12 cellular contexts compared by ENCODE assay signal in the genomic region with DNA sequence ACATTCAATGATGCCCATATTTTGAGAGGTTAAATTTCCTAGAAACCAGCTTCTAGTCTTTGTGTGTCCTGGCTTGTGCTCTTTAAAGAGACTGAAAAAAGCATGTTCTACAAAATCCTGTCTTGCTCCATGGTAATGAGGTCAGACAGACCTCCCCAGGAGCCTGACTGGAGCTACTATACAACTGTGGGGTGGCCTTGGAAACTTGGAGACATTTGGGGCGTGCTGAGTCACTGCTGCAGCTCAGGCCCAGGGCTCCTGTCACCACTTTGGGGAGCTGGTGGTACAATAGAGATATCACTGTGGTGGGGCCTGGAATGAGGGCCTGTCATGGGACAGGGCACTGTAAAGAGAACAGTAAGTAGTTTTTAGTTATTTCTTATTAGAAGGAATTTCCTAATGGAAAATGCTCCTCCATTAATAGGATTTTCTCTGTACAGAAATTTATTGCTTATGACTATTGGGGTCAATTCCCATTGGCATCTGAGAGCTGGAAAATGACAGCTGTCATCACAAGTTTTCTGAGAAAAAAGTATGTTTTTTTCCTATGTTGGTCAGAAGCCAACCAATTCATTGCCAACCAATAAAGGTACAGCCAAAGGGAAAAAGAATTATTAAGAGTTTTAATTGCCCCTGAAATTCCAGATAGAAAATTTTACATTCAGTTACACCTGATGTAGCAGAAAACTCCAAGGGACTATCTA.
DNase-seq lines count a peak whose midpoint lies in the region; ATAC-seq, FAIRE-seq and TF ChIP-seq lines count a peak whose summit lies in the region.
"Had no signal": no experiment of that assay in that cellular context is flagged by ENCODE, and none has a peak within 500 bp of the region (broad histone marks: within the 10 kb centered on the region; RNA-seq: fewer than 3 reads in every experiment).

No MANE protein-coding gene starts in this region.

- H3K79me2 ChIP-seq in HepG2 (ENCODE audit: insufficient read depth, low read length) (no peaks in the 10 kb centered on the region), H1 (ENCODE audit: control insufficient read depth in 1 of 2, insufficient read depth in 2 of 2, low read length in 2 of 2) (no peaks in the 10 kb centered on the region)

- H2BK120ac ChIP-seq in H1 (replicated peaks; ENCODE audit: low read depth, low read length): no peak overlapping the region
- H2BK120ac ChIP-seq in mesenchymal stem cell (ENCODE audit: low read depth, low read length): peak overlapping the region; percentile 94

- BruUV-seq in HepG2 (replicated peaks; lab: Mats Ljungman, UMichigan): no TSS peak

- TF ChIP-seq POLR2A in HepG2 (IDR thresholded peaks at IDR 0.05; ENCODE audit: insufficient read depth in 1 of 2, low read depth in 2 of 2, low read length in 2 of 2) (no peak), right lobe of liver (IDR thresholded peaks at IDR 0.05) (no peak), H1 (IDR thresholded peaks at IDR 0.05; ENCODE audit: control extremely low read depth in 1 of 2, low read depth in 2 of 2, low read length in 2 of 2) (no peak)

- TF ChIP-seq CTCF in HepG2 (CRISPR knock-in tag; IDR thresholded peaks at IDR 0.05) (no peak), right lobe of liver (IDR thresholded peaks at IDR 0.05) (no peak), H1 (IDR thresholded peaks at IDR 0.05; ENCODE audit: control extremely low read depth in 1 of 3, insufficient read depth in 1 of 3, low read depth in 1 of 3, low read length in 3 of 3) (no peak)

- H4K91ac ChIP-seq in H1 (replicated peaks; ENCODE audit: insufficient read length, low read length) (peak overlapping the region; percentile 77), mesenchymal stem cell (ENCODE audit: low read length) (peak overlapping the region; percentile 74)

- H3K4ac ChIP-seq in H1 (replicated peaks; ENCODE audit: insufficient read length, low read depth, low read length): no peak overlapping the region
- H3K4ac ChIP-seq in mesenchymal stem cell (ENCODE audit: low read depth in 1 of 2, low read length in 2 of 2): peak overlapping the region; percentile 55 to 89

- H3K79me1 ChIP-seq in H1 (ENCODE audit: low read depth, low read length) (no peaks in the 10 kb centered on the region), mesenchymal stem cell (replicated peaks; ENCODE audit: low read length, poor library complexity, severe bottlenecking) (peaks cover 6% of the 10 kb centered on the region)

- FAIRE-seq in HepG2 (lab: Jason Lieb, UNC): no peak
- FAIRE-seq in H1 (lab: Jason Lieb, UNC): no peak
- FAIRE-seq: A204.1 had no signal

- H3K9me3 ChIP-seq in HepG2 (ENCODE audit: low read length) (no peaks in the 10 kb centered on the region), right lobe of liver (no peaks in the 10 kb centered on the region), H1 (ENCODE audit: insufficient read depth in 2 of 2, low read depth in 1 of 2, low read length in 1 of 2) (no peaks in the 10 kb centered on the region), mesenchymal stem cell (ENCODE audit: control insufficient read depth, low read length) (no peaks in the 10 kb centered on the region), aorta (ENCODE audit: control insufficient read depth, low read length) (no peaks in the 10 kb centered on the region)
- H3K9me3 ChIP-seq: transverse colon had no signal

- H2BK15ac ChIP-seq in H1 (ENCODE audit: low read length): no peak overlapping the region
- no peak overlapping the region for H2BK15ac ChIP-seq in mesenchymal stem cell (ENCODE audit: low read depth, poor library complexity, severe bottlenecking)

- TF ChIP-seq EP300 in HepG2 (IDR thresholded peaks at IDR 0.05; ENCODE audit: low read depth in 2 of 2, low read length in 2 of 2) (no peak), HepG2 (CRISPR knock-in tag; IDR thresholded peaks at IDR 0.05; ENCODE audit: borderline replicate concordance) (no peak), H1 (IDR thresholded peaks at IDR 0.05; ENCODE audit: borderline replicate concordance in 1 of 2, low read depth in 2 of 2, low read length in 2 of 2) (no peak)

- H3K27ac ChIP-seq in HepG2 (ENCODE audit: extremely low read length, insufficient read depth, low read length) (no peak overlapping the region), right lobe of liver (no peak overlapping the region), H1 (ENCODE audit: low read depth, low read length) (no peak overlapping the region), mesenchymal stem cell (ENCODE audit: low read length, poor library complexity, severe bottlenecking) (peak overlapping the region; percentile 77), aorta (ENCODE audit: low read depth in 1 of 2, low read length in 2 of 2) (no peak overlapping the region)

- H3K23me2 ChIP-seq in H1 (ENCODE audit: low read depth, low read length): no peaks in the 10 kb centered on the region

- H4K20me1 ChIP-seq in HepG2 (ENCODE audit: insufficient read depth, low read length): no peaks in the 10 kb centered on the region
- no peaks in the 10 kb centered on the region for H4K20me1 ChIP-seq in H1 (replicated peaks in 1 of 2; ENCODE audit: control insufficient read depth in 1 of 2, insufficient read depth in 2 of 2, low read length in 2 of 2)

- H2AK5ac ChIP-seq in H1 (ENCODE audit: low read depth, low read length): no peak overlapping the region
- H2AK5ac ChIP-seq in mesenchymal stem cell (ENCODE audit: low read length, severe bottlenecking): peak overlapping the region; percentile 14

- H3K18ac ChIP-seq in H1 (ENCODE audit: extremely low read depth, low read length): no peak overlapping the region
- peak overlapping the region; percentile 89 to 95 for H3K18ac ChIP-seq in mesenchymal stem cell (ENCODE audit: low read depth in 1 of 2, low read length in 2 of 2)

- ATAC-seq in HepG2: no peak
- no peak for ATAC-seq in right lobe of liver
- ATAC-seq in aorta (ENCODE audit: low FRiP score): peak; percentile 33

- TF ChIP-seq RAD21 in HepG2 (CRISPR knock-in tag; IDR thresholded peaks at IDR 0.05): no peak
- TF ChIP-seq RAD21 in H1 (IDR thresholded peaks at IDR 0.05 in 1 of 2, conservative IDR thresholded peaks at IDR 0.05 in 1 of 2; ENCODE audit: low read depth in 2 of 2, low read length in 2 of 2): no peak

- no peak overlapping the region for H3K9ac ChIP-seq in HepG2 (ENCODE audit: insufficient read depth, low read depth, low read length)
- H3K9ac ChIP-seq in H1 (replicated peaks in 1 of 4; ENCODE audit: extremely low read depth in 1 of 4, low read depth in 3 of 4, low read length in 3 of 4): no peak overlapping the region
- H3K9ac ChIP-seq in mesenchymal stem cell (ENCODE audit: low read length): peak overlapping the region; percentile 66

- POLR2A ChIA-PET in HepG2 (lab: Yijun Ruan, JAX) (interaction anchor here (1.0 to 2.8 kb wide), 4 partner anchors 20 to 210 kb away, joined by 4 to 20 read pairs (median 10); partner anchors contain the start of gene JADE1), H1 (lab: Charles Lee; ENCODE audit: partially characterized antibody) (interaction anchor here (1.1 to 1.5 kb wide), 3 partner anchors 11 to 210 kb away, joined by 3 to 4 read pairs (median 3); partner anchors contain the start of gene JADE1)

- H2BK5ac ChIP-seq in H1 (ENCODE audit: low read depth, low read length) (no peak overlapping the region; the same call in 1 of the 2 replicates), mesenchymal stem cell (ENCODE audit: low read depth, low read length, poor library complexity, severe bottlenecking) (peak overlapping the region; percentile 77)

- H3K56ac ChIP-seq in H1 (replicated peaks; ENCODE audit: insufficient read length, low read depth, low read length): no peak overlapping the region

- peaks cover 36% of the 10 kb centered on the region for H3K4me1 ChIP-seq in HepG2 (ENCODE audit: insufficient read depth, low read length)
- peaks cover 0 to 9% (median 0%) of the 10 kb centered on the region in 4 donors for H3K4me1 ChIP-seq in right lobe of liver
- H3K4me1 ChIP-seq in H1 (replicated peaks in 1 of 4; ENCODE audit: control insufficient read depth in 3 of 4, insufficient read depth in 4 of 4, low read length in 3 of 4): peaks cover 0 to 5% (median under 1%) of the 10 kb centered on the region in 4 experiments; a peak in 3 of 7 replicates
- H3K4me1 ChIP-seq in mesenchymal stem cell (ENCODE audit: control insufficient read depth, insufficient read depth, low read depth, low read length): peaks cover 26% of the 10 kb centered on the region
- no peaks in the 10 kb centered on the region for H3K4me1 ChIP-seq in aorta (ENCODE audit: control insufficient read depth in 1 of 2, insufficient read depth in 2 of 2, low read length in 2 of 2)

- H4K5ac ChIP-seq in H1 (ENCODE audit: insufficient read length, low read depth, low read length): no peak overlapping the region

- H3K36me3 ChIP-seq in HepG2 (replicated peaks in 1 of 2; ENCODE audit: control insufficient read depth in 1 of 2, insufficient read depth in 2 of 2, low read length in 2 of 2) (no peaks in the 10 kb centered on the region), right lobe of liver (no peaks in the 10 kb centered on the region), H1 (ENCODE audit: control insufficient read depth in 2 of 4, insufficient read depth in 4 of 4, low read length in 3 of 4) (no peaks in the 10 kb centered on the region), mesenchymal stem cell (ENCODE audit: control insufficient read depth in 1 of 2, insufficient read depth in 2 of 2, low read depth in 1 of 2, low read length in 2 of 2) (no peaks in the 10 kb centered on the region), aorta (ENCODE audit: control insufficient read depth in 1 of 2, insufficient read depth in 2 of 2, low read length in 1 of 2) (no peaks in the 10 kb centered on the region)
- H3K36me3 ChIP-seq: transverse colon had no signal

- peak overlapping the region; percentile 87 for H3K4me2 ChIP-seq in HepG2 (ENCODE audit: low read depth, low read length)
- no peak overlapping the region for H3K4me2 ChIP-seq in H1 (ENCODE audit: insufficient read depth in 1 of 2, low read depth in 2 of 2, low read length in 2 of 2)
- peak overlapping the region; percentile 0 for H3K4me2 ChIP-seq in mesenchymal stem cell (ENCODE audit: low read length, poor library complexity, severe bottlenecking)

- H3K23ac ChIP-seq in H1 (ENCODE audit: insufficient read length): no peak overlapping the region
- H3K23ac ChIP-seq in mesenchymal stem cell (ENCODE audit: low read length in 2 of 2): no peak overlapping the region

- DNase-seq in HepG2 (ENCODE audit: low spot score) (no peak), right lobe of liver (no peak), H1 (ENCODE audit: low read depth in 1 of 2, low spot score in 2 of 2) (peak in 1 of 2 experiments; percentile 30), mesenchymal stem cell (peak; percentile 74), aorta (no peak), mucosa of gallbladder (ENCODE audit: low spot score) (no peak), NCI-H2171 (lab: John Stamatoyannopoulos, UW) (no peak)
- no peak for DNase-seq in activated CD4-positive, alpha-beta T cell treated with anti-CD3 and anti-CD28 coated beads, Interleukin-2, amount 50 U/mL, for 1 hour
- DNase-seq: activated CD8-positive, alpha-beta memory T cell treated with anti-CD3 and anti-CD28 coated beads for 24 hours; SIG-M5 had no signal

- no peak overlapping the region for H4K8ac ChIP-seq in H1 (ENCODE audit: extremely low read depth, insufficient read depth, low read length)
- peak overlapping the region; percentile 52 for H4K8ac ChIP-seq in mesenchymal stem cell (ENCODE audit: low read length)

- WGBS in HepG2 (ENCODE audit: low lambda C conversion rate): 100% methylated on average over 1 of the region's 1 CpG
- 44% methylated on average over 1 of the region's 1 CpG for WGBS in right lobe of liver (ENCODE audit: insufficient coverage, low coverage, low lambda C conversion rate, missing lambda C conversion rate)
- WGBS in H1 (ENCODE audit: extremely low coverage in 1 of 2, insufficient coverage in 1 of 2, insufficient read length in 1 of 2, insufficient replicate concordance in 2 of 2, low coverage in 1 of 2, low lambda C conversion rate in 2 of 2, missing lambda C conversion rate in 1 of 2), 2 experiments: 88% methylated on average over 1 of the region's 1 CpG; no CpG with 5 or more reads in 1 of the 2 experiments
- 71% methylated on average over 1 of the region's 1 CpG for WGBS in mesenchymal stem cell
- WGBS in aorta, 2 donors: 85 to 93% methylated on average over 1 of the region's 1 CpG

- H2AFZ ChIP-seq in HepG2 (ENCODE audit: low read length) (no peak overlapping the region), H1 (ENCODE audit: low read length) (no peak overlapping the region), mesenchymal stem cell (ENCODE audit: low read depth, low read length) (no peak overlapping the region)

- intact Hi-C loops in HepG2 (cut with micrococcal nuclease; ENCODE audit: unreplicated experiment) (loop anchor here (1.0 kb wide), 1 partner anchor 208 kb away; no protein-coding TSS in a partner anchor), right lobe of liver (cut with DNase I) (no loop called here), aorta (cut with DNase I) (no loop called here)

- H3K14ac ChIP-seq in H1 (ENCODE audit: insufficient read length): no peak overlapping the region
- H3K14ac ChIP-seq in mesenchymal stem cell (ENCODE audit: low read length in 2 of 2): peak overlapping the region in 1 of 2 experiments; percentile 70

- peak overlapping the region in 2 of 3 experiments; percentile 48 to 70; a peak in 1 of 6 replicates for H3K4me3 ChIP-seq in HepG2 (replicated peaks in 1 of 3; ENCODE audit: insufficient read depth in 1 of 3, low read depth in 2 of 3, low read length in 3 of 3)
- no peak overlapping the region for H3K4me3 ChIP-seq in right lobe of liver
- H3K4me3 ChIP-seq in H1 (ENCODE audit: extremely low read depth in 1 of 4, insufficient read depth in 2 of 4, low read depth in 3 of 4, low read length in 4 of 4): no peak overlapping the region
- no peak overlapping the region for H3K4me3 ChIP-seq in mesenchymal stem cell (ENCODE audit: insufficient read depth in 1 of 2, low read depth in 1 of 2, low read length in 2 of 2)
- H3K4me3 ChIP-seq in aorta (ENCODE audit: low read length in 2 of 2): no peak overlapping the region
- H3K4me3 ChIP-seq: transverse colon had no signal

- CTCF ChIA-PET in HepG2 (lab: Yijun Ruan, JAX; ENCODE audit: low intra/inter-chr PET ratio, low total read pairs): no interaction called here
- CTCF ChIA-PET in H1 (lab: Charles Lee; ENCODE audit: partially characterized antibody): interaction anchor here (0.6 to 2.0 kb wide), 8 partner anchors 19 to 206 kb away, joined by 3 to 11 read pairs (median 5); partner anchors contain the start of gene JADE1

- H2BK20ac ChIP-seq in H1 (ENCODE audit: low read length): no peak overlapping the region

- in situ Hi-C loops in HepG2 (cut with HindIII; ENCODE audit: extremely low pct_ligation_motif_present, low pct_unique_long_range_greater_than_20kb): no loop called here

- H2BK12ac ChIP-seq in H1 (ENCODE audit: low read depth, low read length) (no peak overlapping the region), mesenchymal stem cell (ENCODE audit: low read length in 2 of 2) (peak overlapping the region; percentile 51 to 96)

- H3K27me3 ChIP-seq in HepG2 (ENCODE audit: control insufficient read depth in 1 of 2, insufficient read depth in 2 of 2, low read length in 2 of 2) (no peaks in the 10 kb centered on the region), right lobe of liver (no peaks in the 10 kb centered on the region), H1 (replicated peaks in 1 of 4; ENCODE audit: control insufficient read depth in 3 of 4, extremely low read depth in 1 of 4, insufficient read depth in 3 of 4, low read length in 3 of 4) (no peaks in the 10 kb centered on the region), mesenchymal stem cell (ENCODE audit: control insufficient read depth in 1 of 2, insufficient read depth in 1 of 2, low read length in 2 of 2) (no peaks in the 10 kb centered on the region), aorta (ENCODE audit: control insufficient read depth in 1 of 2, insufficient read depth in 2 of 2, low read length in 1 of 2) (no peaks in the 10 kb centered on the region)
- H3K27me3 ChIP-seq: transverse colon had no signal

Comparison
In these comparisons a context has a peak if more than half of its experiments do, and no peak if none do; other contexts are left out.
1. H3K4me3 ChIP-seq: peak in HepG2 (2 of 3); none in right lobe of liver (0 of 3), H1 (0 of 4), mesenchymal stem cell (0 of 2) and aorta (0 of 2).
2. H3K4me2 ChIP-seq: peak in HepG2 (single experiment) and mesenchymal stem cell (single experiment); none in H1 (0 of 2).